In the genomic region with DNA sequence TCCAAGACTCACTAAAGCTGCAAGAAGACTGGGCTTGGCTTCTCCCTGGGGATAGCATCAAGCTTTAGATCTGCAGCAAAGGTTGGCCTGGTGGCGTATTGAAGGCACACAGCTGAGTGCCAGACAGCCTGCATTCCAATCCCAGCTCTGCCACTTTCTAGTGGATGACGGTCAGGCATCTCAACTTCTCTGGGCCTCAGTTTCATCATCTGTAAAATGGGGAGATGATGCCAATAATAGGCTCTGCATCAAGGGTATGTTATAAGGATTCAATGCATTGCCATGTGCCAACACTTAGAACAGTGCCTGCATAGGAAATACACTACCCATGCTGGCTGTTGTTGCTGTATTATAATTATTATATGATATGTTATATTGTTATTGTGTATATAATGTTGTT, we compare ENCODE assay signal across 26 cellular contexts.
"Had no signal": no experiment of that assay in that cellular context is flagged by ENCODE, and none has a peak within 500 bp of the region (broad histone marks: within the 10 kb centered on the region; RNA-seq: fewer than 3 reads in every experiment).

No MANE protein-coding gene starts in this region.

- H3K4me1 ChIP-seq: foreskin keratinocyte had no signal

- FAIRE-seq: astrocyte, bronchial epithelial cell had no signal

- ATAC-seq: activated CD4-positive, alpha-beta T cell treated with anti-CD3 and anti-CD28 coated beads for 36 hours; activated CD8-positive, alpha-beta memory T cell treated with anti-CD3 and anti-CD28 coated beads, Interleukin-2, amount 10 ng/mL, durations not matched to agents 7 days and 5 days; activated CD8-positive, alpha-beta T cell treated with anti-CD3 and anti-CD28 coated beads, Interleukin-2, amount 10 ng/mL, durations not matched to agents 7 days and 5 days; activated naive CD4-positive, alpha-beta T cell treated with anti-CD3 and anti-CD28 coated beads, Interleukin-2, amount 50 U/mL, for 72 hours; foreskin keratinocyte; gastrocnemius medialis; T-helper 17 cell had no signal

- DNase-seq: activated CD4-positive, alpha-beta memory T cell treated with anti-CD3 and anti-CD28 coated beads for 36 hours; activated CD4-positive, alpha-beta T cell treated with anti-CD3 and anti-CD28 coated beads for 36 hours; activated CD4-positive, alpha-beta T cell treated with anti-CD3 and anti-CD28 coated beads, Interleukin-2, amount 10 ng/mL, durations not matched to agents 24 days and 14 days; activated CD4-positive, CD25-positive, alpha-beta regulatory T cell; activated CD4-positive, CD25-positive, alpha-beta regulatory T cell treated with anti-CD3 and anti-CD28 coated beads, Interleukin-2, amount 50 U/mL, for 72 hours; activated CD8-positive, alpha-beta memory T cell treated with anti-CD3 and anti-CD28 coated beads, Interleukin-2, amount 10 ng/mL, durations not matched to agents 7 days and 5 days; activated CD8-positive, alpha-beta memory T cell treated with anti-CD3 and anti-CD28 coated beads, Interleukin-2, amount 50 U/mL, for 4 hours; activated CD8-positive, alpha-beta T cell treated with anti-CD3 and anti-CD28 coated beads, Interleukin-2, amount 10 ng/mL, durations not matched to agents 7 days and 5 days; activated effector memory CD4-positive, alpha-beta T cell treated with anti-CD3 and anti-CD28 coated beads, Interleukin-2, amount 50 U/mL, for 16 hours; activated naive CD4-positive, alpha-beta T cell; activated naive CD4-positive, alpha-beta T cell treated with anti-CD3 and anti-CD28 coated beads, Interleukin-2, amount 10 ng/mL, durations not matched to agents 7 days and 5 days; activated naive CD8-positive, alpha-beta T cell treated with anti-CD3 and anti-CD28 coated beads, Interleukin-2, amount 10 ng/mL, durations not matched to agents 7 days and 5 days; activated T-cell treated with anti-CD3 and anti-CD28 coated beads, Interleukin-2, amount 50 U/mL, for 1 hour; activated T-cell treated with anti-CD3 and anti-CD28 coated beads, Interleukin-2, amount 50 U/mL, for 48 hours; brain microvascular endothelial cell; effector memory CD4-positive, alpha-beta T cell; foreskin keratinocyte; gastrocnemius medialis; T-helper 1 cell; T-helper 17 cell; T1000 had no signal

- H3K36me3 ChIP-seq: brain microvascular endothelial cell, esophagus muscularis mucosa, gastrocnemius medialis had no signal

- H3K9me3 ChIP-seq: esophagus muscularis mucosa, gastrocnemius medialis had no signal

- H3K27me3 ChIP-seq: brain microvascular endothelial cell had no signal

- H3K27ac ChIP-seq: brain microvascular endothelial cell, coronary artery, esophagus muscularis mucosa, foreskin keratinocyte, gastrocnemius medialis had no signal
